8 cellular contexts compared by ENCODE assay signal in the genomic region with DNA sequence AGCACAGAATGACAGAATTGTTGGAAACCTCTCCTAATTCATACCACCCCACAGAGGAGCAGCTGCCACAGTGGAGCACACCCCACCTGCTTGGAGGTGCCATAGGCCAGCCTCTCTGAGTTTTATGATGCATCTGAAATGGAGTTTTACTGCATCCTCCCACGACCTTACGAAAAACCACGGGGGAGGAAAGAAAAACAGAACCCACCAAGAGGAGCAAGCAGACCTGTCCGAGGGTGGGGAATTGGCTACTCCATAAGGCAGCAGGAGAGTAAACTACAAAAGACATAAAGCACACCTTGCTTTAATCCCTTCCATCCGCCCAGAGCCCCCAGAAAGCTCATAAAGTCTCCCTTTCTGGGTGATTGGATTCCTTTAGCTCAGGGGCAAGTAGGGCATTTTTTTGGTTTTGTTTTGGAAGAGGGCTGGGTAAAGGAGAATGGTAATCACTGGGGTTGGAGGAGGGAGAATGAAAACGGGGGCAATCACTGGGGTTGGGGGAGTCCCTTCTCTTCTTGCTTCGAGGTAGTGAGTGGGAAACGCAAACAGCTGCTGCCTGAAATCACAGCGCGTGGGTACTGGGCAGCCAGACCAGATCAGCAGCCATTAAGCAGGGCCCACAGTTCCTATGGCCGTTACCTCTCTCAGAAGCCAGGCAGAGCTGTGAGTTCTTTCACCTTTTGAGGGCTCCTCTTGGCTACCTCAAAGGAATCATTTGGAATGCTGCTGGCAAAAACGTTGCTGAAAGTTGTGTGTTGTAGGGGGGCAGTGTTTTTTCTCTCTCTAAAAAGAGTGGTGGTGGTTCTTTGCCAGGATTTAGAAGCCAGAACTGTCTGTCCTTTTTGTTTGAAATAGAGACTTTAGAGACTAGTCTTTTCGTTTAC.
DNase-seq lines count a peak whose midpoint lies in the region; ATAC-seq, FAIRE-seq and TF ChIP-seq lines count a peak whose summit lies in the region.

No MANE protein-coding gene starts in this region.

- H3K36me3 ChIP-seq in stomach, result no peaks in the 10 kb centered on the region

- peak overlapping the region; percentile 44 to 81 (median 71) for H3K27ac ChIP-seq in stomach

- H3K4me3 Mint-ChIP-seq in activated naive CD8-positive, alpha-beta T cell treated with anti-CD3 and anti-CD28 coated beads, Interleukin-2, amount 50 U/mL, for 24 hours, result peak overlapping the region; percentile 14
- H3K4me3 Mint-ChIP-seq in mesothelial cell of epicardium, result no peak overlapping the region

- peaks cover 35% of the 10 kb centered on the region for H3K4me1 Mint-ChIP-seq in activated naive CD8-positive, alpha-beta T cell treated with anti-CD3 and anti-CD28 coated beads, Interleukin-2, amount 50 U/mL, for 24 hours
- peaks cover 34% of the 10 kb centered on the region for H3K4me1 Mint-ChIP-seq in mesothelial cell of epicardium

- H3K9me3 Mint-ChIP-seq in activated naive CD8-positive, alpha-beta T cell treated with anti-CD3 and anti-CD28 coated beads, Interleukin-2, amount 50 U/mL, for 24 hours, result no peaks in the 10 kb centered on the region
- peaks cover 5% of the 10 kb centered on the region for H3K9me3 Mint-ChIP-seq in mesothelial cell of epicardium

- TF ChIP-seq CTCF in mesothelial cell of epicardium (IDR thresholded peaks at IDR 0.05; ENCODE audit: unreplicated experiment) (no peak), stomach (IDR thresholded peaks at IDR 0.05) (no peak)

- DNase-seq in GM19239 (ENCODE audit: insufficient read length, low spot score) (no peak), mesothelial cell of epicardium (ENCODE audit: low spot score in 2 of 2, unreplicated experiment in 2 of 2) (no peak), stomach (no peak), GM19240 (ENCODE audit: insufficient read length, low spot score) (no peak), superior temporal gyrus (ENCODE audit: extremely low spot score) (no peak)
- DNase-seq in activated naive CD8-positive, alpha-beta T cell treated with anti-CD3 and anti-CD28 coated beads, Interleukin-2, amount 50 U/mL, for 24 hours, result no peak
- DNase-seq in activated effector memory CD4-positive, alpha-beta T cell treated with anti-CD3 and anti-CD28 coated beads, Interleukin-2, amount 50 U/mL, for 16 hours, result no peak

- H3K36me3 Mint-ChIP-seq in activated naive CD8-positive, alpha-beta T cell treated with anti-CD3 and anti-CD28 coated beads, Interleukin-2, amount 50 U/mL, for 24 hours (ENCODE audit: low read depth), result peaks cover 3% of the 10 kb centered on the region
- peaks cover 7% of the 10 kb centered on the region for H3K36me3 Mint-ChIP-seq in mesothelial cell of epicardium

- peaks cover 0 to 42% (median 20%) of the 10 kb centered on the region in 4 donors for H3K4me1 ChIP-seq in stomach

- TF ChIP-seq EP300 in stomach (IDR thresholded peaks at IDR 0.05), result no peak

- H3K4me3 ChIP-seq in stomach, result no peak overlapping the region

- H3K27me3 Mint-ChIP-seq in activated naive CD8-positive, alpha-beta T cell treated with anti-CD3 and anti-CD28 coated beads, Interleukin-2, amount 50 U/mL, for 24 hours, result no peaks in the 10 kb centered on the region
- no peaks in the 10 kb centered on the region for H3K27me3 Mint-ChIP-seq in mesothelial cell of epicardium (ENCODE audit: low read depth)

- H3K27me3 ChIP-seq in stomach, result no peaks in the 10 kb centered on the region

- TF ChIP-seq POLR2A in stomach (IDR thresholded peaks at IDR 0.05), result no peak

- H3K9me3 ChIP-seq in stomach, result no peaks in the 10 kb centered on the region

- intact Hi-C loops in stomach (cut with DNase I; ENCODE audit: low total_unique reads), result no loop called here

- peak overlapping the region; percentile 59 for H3K27ac Mint-ChIP-seq in activated naive CD8-positive, alpha-beta T cell treated with anti-CD3 and anti-CD28 coated beads, Interleukin-2, amount 50 U/mL, for 24 hours
- H3K27ac Mint-ChIP-seq in mesothelial cell of epicardium, result peak overlapping the region; percentile 65

- peak; percentile 54 for FAIRE-seq in GM19239 (lab: Jason Lieb, UNC)

- WGBS in stomach, 5 donors, result 67 to 74% (median 68%) methylated on average over 13 of the region's 13 CpGs

- ATAC-seq in activated naive CD8-positive, alpha-beta T cell treated with anti-CD3 and anti-CD28 coated beads, Interleukin-2, amount 50 U/mL, for 24 hours, result no peak
- no peak for ATAC-seq in HG02763 (IDR thresholded peaks at IDR 0.05; ENCODE audit: unreplicated experiment)
